Comparison of ENCODE assay signal across 17 cellular contexts in genomic region chr6:40743226-40743625, GRCh38.
DNase-seq lines count a peak whose midpoint lies in the region; ATAC-seq and TF ChIP-seq lines count a peak whose summit lies in the region.
"Had no signal": no experiment of that assay in that cellular context is flagged by ENCODE, and none has a peak within 500 bp of the region (broad histone marks: within the 10 kb centered on the region; RNA-seq: fewer than 3 reads in every experiment).

No MANE protein-coding gene starts in this region.

- peaks cover 8% of the 10 kb centered on the region for H3K4me1 Mint-ChIP-seq in WTC11
- H3K4me1 Mint-ChIP-seq in neural progenitor cell, result peaks cover 23% of the 10 kb centered on the region
- H3K4me1 Mint-ChIP-seq in activated CD8-positive, alpha-beta memory T cell treated with anti-CD3 and anti-CD28 coated beads, Interleukin-2, amount 10 ng/mL, durations not matched to agents 7 days and 5 days, result no peaks in the 10 kb centered on the region
- H3K4me1 Mint-ChIP-seq: CD14-positive monocyte, IgD-negative memory B cell, T-helper 17 cell had no signal

- POLR2A ChIA-PET in WTC11 (lab: Charles Lee), result no interaction called here

- H3K4me3 ChIP-seq in Karpas-422 (ENCODE audit: low read length) (no peak overlapping the region), neural progenitor cell (no peak overlapping the region)
- H3K4me3 ChIP-seq: A549, PC-9 had no signal

- no peak overlapping the region for H3K27ac Mint-ChIP-seq in WTC11
- H3K27ac Mint-ChIP-seq in neural progenitor cell, result no peak overlapping the region
- no peak overlapping the region for H3K27ac Mint-ChIP-seq in activated CD8-positive, alpha-beta memory T cell treated with anti-CD3 and anti-CD28 coated beads, Interleukin-2, amount 10 ng/mL, durations not matched to agents 7 days and 5 days
- H3K27ac Mint-ChIP-seq: CD14-positive monocyte, IgD-negative memory B cell, T-helper 17 cell had no signal

- H3K36me3 ChIP-seq in Karpas-422 (ENCODE audit: insufficient read depth, low read length), result no peaks in the 10 kb centered on the region
- no peaks in the 10 kb centered on the region for H3K36me3 ChIP-seq in neural progenitor cell

- no peaks in the 10 kb centered on the region for H3K9me2 ChIP-seq in Karpas-422 (replicated peaks; ENCODE audit: insufficient read depth, low read length)

- CTCF ChIA-PET in WTC11 (lab: Charles Lee), result interaction anchor here (1.0 to 1.2 kb wide), 4 partner anchors 37 to 415 kb away, joined by 3 to 4 read pairs (median 3); partner anchors contain the start of gene LRFN2
- CTCF ChIA-PET in activated CD8-positive, alpha-beta memory T cell treated with anti-CD3 and anti-CD28 coated beads, Interleukin-2, amount 10 ng/mL, durations not matched to agents 7 days and 5 days (lab: Charles Lee), result no interaction called here

- H4K20me1 ChIP-seq in Karpas-422 (ENCODE audit: insufficient read depth, low read depth, low read length) (no peaks in the 10 kb centered on the region), neural progenitor cell (ENCODE audit: low read depth) (no peaks in the 10 kb centered on the region)

- H3K36me3 Mint-ChIP-seq in WTC11 (no peaks in the 10 kb centered on the region), neural progenitor cell (no peaks in the 10 kb centered on the region)
- H3K36me3 Mint-ChIP-seq in activated CD8-positive, alpha-beta memory T cell treated with anti-CD3 and anti-CD28 coated beads, Interleukin-2, amount 10 ng/mL, durations not matched to agents 7 days and 5 days, result no peaks in the 10 kb centered on the region
- H3K36me3 Mint-ChIP-seq: CD14-positive monocyte, IgD-negative memory B cell had no signal

- no peak overlapping the region for H3K27ac ChIP-seq in Karpas-422 (ENCODE audit: low read length)
- H3K27ac ChIP-seq in neural progenitor cell, result no peak overlapping the region
- H3K27ac ChIP-seq: A549, PC-9 had no signal

- no peaks in the 10 kb centered on the region for H3K9me3 ChIP-seq in Karpas-422 (ENCODE audit: low read length)
- no peaks in the 10 kb centered on the region for H3K9me3 ChIP-seq in neural progenitor cell (ENCODE audit: low read depth)
- H3K9me3 ChIP-seq: A549, Caco-2 had no signal

- H3F3A ChIP-seq in neural progenitor cell (ENCODE audit: low read depth), result no peaks in the 10 kb centered on the region

- H3K27me3 Mint-ChIP-seq in WTC11 (ENCODE audit: low read depth) (peaks cover 14% of the 10 kb centered on the region), neural progenitor cell (ENCODE audit: insufficient read depth, low read depth) (peaks cover 7% of the 10 kb centered on the region)
- H3K27me3 Mint-ChIP-seq in activated CD8-positive, alpha-beta memory T cell treated with anti-CD3 and anti-CD28 coated beads, Interleukin-2, amount 10 ng/mL, durations not matched to agents 7 days and 5 days, result peaks cover 18% of the 10 kb centered on the region

- DNase-seq in NCI-H82 (lab: John Stamatoyannopoulos, UW) (peak; percentile 46), NCI-H82 treated with DMSO at 0.1 percent for 48 hours (lab: John Stamatoyannopoulos, UW; ENCODE audit: unreplicated experiment) (no peak), Karpas-422 (peak; percentile 87), WTC11 (ENCODE audit: low spot score) (peak; percentile 71), neural progenitor cell (ENCODE audit: low spot score) (peak; percentile 47), NCI-H1694 (lab: John Stamatoyannopoulos, UW) (no peak)
- DNase-seq in activated CD8-positive, alpha-beta memory T cell treated with anti-CD3 and anti-CD28 coated beads, Interleukin-2, amount 10 ng/mL, durations not matched to agents 7 days and 5 days, result no peak
- DNase-seq: Caco-2, NCI-H1092 treated with DMSO at 0.1 percent for 48 hours, NCI-H187 treated with DMSO at 0.1 percent for 48 hours, NCI-H2171, PC-9, T-helper 17 cell had no signal

- ATAC-seq in WTC11 (peak; percentile 98), GM21737 (IDR thresholded peaks at IDR 0.05; ENCODE audit: unreplicated experiment) (no peak)
- ATAC-seq in activated CD8-positive, alpha-beta memory T cell treated with anti-CD3 and anti-CD28 coated beads, Interleukin-2, amount 10 ng/mL, durations not matched to agents 7 days and 5 days, result no peak
- ATAC-seq: A549, T-helper 17 cell had no signal

- no peaks in the 10 kb centered on the region for H3K79me2 ChIP-seq in Karpas-422 (ENCODE audit: low read length)
- no peaks in the 10 kb centered on the region for H3K79me2 ChIP-seq in neural progenitor cell (ENCODE audit: low read depth)

- H3K27me3 ChIP-seq in Karpas-422 (ENCODE audit: low read length) (no peaks in the 10 kb centered on the region), neural progenitor cell (no peaks in the 10 kb centered on the region)

- H3K9me3 Mint-ChIP-seq in WTC11, result no peaks in the 10 kb centered on the region
- H3K9me3 Mint-ChIP-seq in neural progenitor cell, result no peaks in the 10 kb centered on the region
- no peaks in the 10 kb centered on the region for H3K9me3 Mint-ChIP-seq in activated CD8-positive, alpha-beta memory T cell treated with anti-CD3 and anti-CD28 coated beads, Interleukin-2, amount 10 ng/mL, durations not matched to agents 7 days and 5 days (ENCODE audit: low read depth)

- H3K9ac ChIP-seq in Karpas-422 (ENCODE audit: low read length) (no peak overlapping the region), neural progenitor cell (no peak overlapping the region)

- H3K4me1 ChIP-seq in Karpas-422 (ENCODE audit: low read length) (peaks cover 46% of the 10 kb centered on the region), neural progenitor cell (no peaks in the 10 kb centered on the region)
- H3K4me1 ChIP-seq: A549 had no signal

- H3K4me2 ChIP-seq in Karpas-422 (ENCODE audit: low read depth, low read length, poor library complexity, severe bottlenecking) (peak overlapping the region; percentile 25), neural progenitor cell (no peak overlapping the region)
- H3K4me2 ChIP-seq: A549, PC-9 had no signal

- TF ChIP-seq CTCF in WTC11 (IDR thresholded peaks at IDR 0.05) (no peak), neural progenitor cell (IDR thresholded peaks at IDR 0.05) (no peak)

- no peak overlapping the region for H3K4me3 Mint-ChIP-seq in WTC11
- no peak overlapping the region for H3K4me3 Mint-ChIP-seq in neural progenitor cell
- H3K4me3 Mint-ChIP-seq in activated CD8-positive, alpha-beta memory T cell treated with anti-CD3 and anti-CD28 coated beads, Interleukin-2, amount 10 ng/mL, durations not matched to agents 7 days and 5 days, result no peak overlapping the region
- H3K4me3 Mint-ChIP-seq: CD14-positive monocyte, IgD-negative memory B cell, T-helper 17 cell had no signal

- H2AFZ ChIP-seq in Karpas-422 (ENCODE audit: low read length), result peak overlapping the region; percentile 12; the same call in 1 of the 2 replicates
- no peak overlapping the region for H2AFZ ChIP-seq in neural progenitor cell (replicated peaks)
- H2AFZ ChIP-seq: PC-9 had no signal

TF ChIP-seq in WTC11, 78 proteins besides CTCF, POLR2A, EP300 and RAD21:
- TF ChIP-seq ZNF263 (CRISPR knock-in tag; IDR thresholded peaks at IDR 0.05; ENCODE audit: low read depth) (no peak), NFYB (CRISPR knock-in tag; conservative IDR thresholded peaks at IDR 0.05; ENCODE audit: low read depth) (peak; percentile 52; the same call in 1 of the 2 replicates), CREB1 (CRISPR knock-in tag; IDR thresholded peaks at IDR 0.05) (no peak)

Comparison
In these comparisons a context has a peak if more than half of its experiments do, and no peak if none do; other contexts are left out.
1. DNase-seq: peak in NCI-H82 (single experiment), Karpas-422 (single experiment), WTC11 (single experiment) and neural progenitor cell (single experiment); none in NCI-H82 treated with DMSO at 0.1 percent for 48 hours (single experiment), NCI-H1694 (single experiment) and activated CD8-positive, alpha-beta memory T cell treated with anti-CD3 and anti-CD28 coated beads, Interleukin-2, amount 10 ng/mL, durations not matched to agents 7 days and 5 days (single experiment).